Comparison of ENCODE assay signal across 8 cellular contexts in genomic region chr10:84194424-84195043, GRCh38. TPM values are rescaled to one million over a fixed set of nuclear protein-coding genes. Genes with fewer than 3 reads are reported as not detected.
DNase-seq lines count a peak whose midpoint lies in the region; ATAC-seq and TF ChIP-seq lines count a peak whose summit lies in the region.

Gene CDHR1, plus strand, starts transcription at chr10:84194537. Its CDS starts 224 bp downstream, at chr10:84194761.

- H3K9me3 ChIP-seq in T-helper 17 cell (ENCODE audit: control insufficient read depth, low read length, poor library complexity, severe bottlenecking): no peaks in the 10 kb centered on the region
- H3K9me3 ChIP-seq in mucosa of descending colon: no peaks in the 10 kb centered on the region

- peaks cover 8% of the 10 kb centered on the region for H3K36me3 Mint-ChIP-seq in T-helper 17 cell (ENCODE audit: low read depth)

- H3K4me3 ChIP-seq in BJ (ENCODE audit: low read depth, low read length): peak within 1 kb of the TSS; percentile 16; the same call in 1 of the 2 replicates
- H3K4me3 ChIP-seq in dorsolateral prefrontal cortex: peak within 1 kb of the TSS; percentile 41 to 80 (median 67)
- H3K4me3 ChIP-seq in mucosa of descending colon: peak within 1 kb of the TSS; percentile 32

- H3K27ac Mint-ChIP-seq in T-helper 17 cell: no peak within 1 kb of the TSS

- peaks cover 23% of the 10 kb centered on the region for H3K27me3 ChIP-seq in BJ (ENCODE audit: control insufficient read depth, insufficient read depth, low read length)
- peaks cover 0 to 8% (median 0%) of the 10 kb centered on the region in 45 donors for H3K27me3 ChIP-seq in dorsolateral prefrontal cortex

- H3K4me1 ChIP-seq in mucosa of descending colon (ENCODE audit: low read depth): peaks cover 34% of the 10 kb centered on the region

- ATAC-seq in GM19043 (IDR thresholded peaks at IDR 0.05; ENCODE audit: low read depth, unreplicated experiment): peak; percentile 56
- peak; percentile 71 for ATAC-seq in HG03280 (IDR thresholded peaks at IDR 0.05; ENCODE audit: unreplicated experiment)
- ATAC-seq in T-helper 17 cell: peak; percentile 67
- peak; percentile 56 for ATAC-seq in mucosa of descending colon
- peak; percentile 74 for ATAC-seq in stimulated activated naive CD8-positive, alpha-beta T cell treated with anti-CD3 and anti-CD28 coated beads, Interleukin-15, Interleukin-2, amounts not matched to agents 100 U/mL and 50 U/mL, for 24 hours

- H3K27ac ChIP-seq in dorsolateral prefrontal cortex: peak within 1 kb of the TSS in 7 of 59 donors; percentile 9 to 63 (median 30)

- no peaks in the 10 kb centered on the region for H3K36me3 ChIP-seq in BJ (ENCODE audit: control insufficient read depth, insufficient read depth, low read length)
- H3K36me3 ChIP-seq in mucosa of descending colon (ENCODE audit: low read depth): no peaks in the 10 kb centered on the region

- DNase-seq in BJ (ENCODE audit: low read depth) (no peak), T-helper 17 cell (peak in 1 of 3 donors; percentile 15), dorsolateral prefrontal cortex (peak in 4 of 10 donors; percentile 41 to 64 (median 62)), mucosa of descending colon (peak; percentile 82 to 84 (median 83)), NCI-H2029 (lab: John Stamatoyannopoulos, UW) (no peak)
- peak; percentile 65 for DNase-seq in stimulated activated naive CD8-positive, alpha-beta T cell treated with anti-CD3 and anti-CD28 coated beads, Interleukin-15, Interleukin-2, amounts not matched to agents 100 U/mL and 50 U/mL, for 24 hours

- H3K27me3 Mint-ChIP-seq in T-helper 17 cell: peaks cover 57% of the 10 kb centered on the region

- POLR2A ChIA-PET in BJ (lab: Charles Lee): no interaction called here

- TF ChIP-seq CTCF in BJ (IDR thresholded peaks at IDR 0.05; ENCODE audit: insufficient read depth, low read depth, low read length) (no peak), dorsolateral prefrontal cortex (IDR thresholded peaks at IDR 0.05 in 54 of 56, conservative IDR thresholded peaks at IDR 0.05 in 2 of 56; ENCODE audit: low read depth in 1 of 56, partially characterized antibody in 56 of 56) (peak in 2 of 56 donors; percentile 13 to 23), mucosa of descending colon (IDR thresholded peaks at IDR 0.05) (no peak)

- intact Hi-C loops in dorsolateral prefrontal cortex (cut with DNase I): no loop called here
- intact Hi-C loops in mucosa of descending colon (cut with DNase I, micrococcal nuclease): no loop called here

- peaks cover 17% of the 10 kb centered on the region for H3K4me1 Mint-ChIP-seq in T-helper 17 cell

- H3K4me3 Mint-ChIP-seq in T-helper 17 cell: peak within 1 kb of the TSS; percentile 57

- CTCF ChIA-PET in BJ (lab: Yijun Ruan, JAX): no interaction called here

RNA-seq across cellular contexts. Expression of gene CDHR1, which starts in this region (rescaled TPM):
- polyA plus RNA-seq in BJ (2011; rRNA removed): not detected in 2 replicates
- not detected in 2 replicates for polyA minus RNA-seq in BJ (2011; rRNA and poly(A)+ RNA removed)
- total RNA-seq in T-helper 17 cell (under 1 TPM; 0.12 to 0.73 TPM), dorsolateral prefrontal cortex (10 to 100 TPM in 111 of 120 experiments, 1 to 10 TPM in 9; 7.8 to 29.9 (median 16.9) TPM), mucosa of descending colon (100 to 1,000 TPM in 2 of 3 donors, 10 to 100 TPM in 1; 39.6 to 169 (median 114) TPM)

Comparison
In these comparisons a context has a peak if more than half of its experiments do, and no peak if none do; other contexts are left out.
1. RNA of gene CDHR1 (total RNA-seq): 39.6 to 169 TPM in mucosa of descending colon and 7.8 to 29.9 TPM in dorsolateral prefrontal cortex; 0.12 to 0.73 TPM in T-helper 17 cell; every median in the first group is over 4 times any median in the second.
2. Peak in ATAC-seq in T-helper 17 cell; RNA of the gene not detected or under 1 TPM.
3. DNase-seq: peak in mucosa of descending colon (3 of 3) and stimulated activated naive CD8-positive, alpha-beta T cell treated with anti-CD3 and anti-CD28 coated beads, Interleukin-15, Interleukin-2, amounts not matched to agents 100 U/mL and 50 U/mL, for 24 hours (single experiment); none in BJ (single experiment) and NCI-H2029 (single experiment).
4. H3K4me3 ChIP-seq: peak in every context shown above with its lines; median percentile 67 in dorsolateral prefrontal cortex; 32 in mucosa of descending colon; 16 in BJ.
5. Peak in every context shown above with its lines, with median percentiles within 50 percentile points of each other: ATAC-seq.